1 cellular context compared by ENCODE assay signal in the genomic region with DNA sequence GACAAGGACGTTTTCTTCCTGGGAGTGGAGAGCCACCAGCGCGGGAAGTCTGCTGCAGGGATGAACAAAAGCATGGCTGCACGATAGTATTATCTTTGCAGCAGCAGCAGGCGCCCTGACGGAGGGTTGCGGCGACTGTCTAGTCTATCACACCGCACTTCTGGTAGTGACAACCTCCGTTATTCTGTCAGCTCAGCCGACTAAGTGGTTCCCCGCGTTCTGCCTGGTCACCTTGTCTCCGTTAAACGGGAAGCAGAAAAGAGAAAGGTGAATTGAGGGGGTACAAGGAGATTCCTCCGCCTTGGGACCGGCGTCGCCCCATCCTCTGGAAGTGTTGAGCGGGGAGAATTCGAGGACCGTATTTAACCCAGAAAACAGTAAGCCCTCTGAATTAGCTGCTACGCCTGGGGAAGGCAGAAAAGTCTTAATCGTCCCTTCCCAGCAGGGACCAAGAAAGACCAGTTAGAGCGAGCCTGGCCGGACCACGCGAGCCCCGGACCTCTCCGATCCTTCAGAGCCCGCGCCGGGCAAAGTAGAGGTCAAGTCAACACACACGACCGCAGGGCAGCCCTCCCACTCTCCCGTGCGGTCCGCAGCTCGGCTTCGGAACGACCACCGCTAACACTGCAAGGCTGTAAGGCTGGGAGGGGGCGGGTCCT.
TF ChIP-seq lines count a peak whose summit lies in the region.

No MANE protein-coding gene starts in this region.

TF ChIP-seq in K562, 482 proteins besides CTCF, POLR2A, EP300 and RAD21 (continued from another document and continues in another):
- TF ChIP-seq, protein P1, sequence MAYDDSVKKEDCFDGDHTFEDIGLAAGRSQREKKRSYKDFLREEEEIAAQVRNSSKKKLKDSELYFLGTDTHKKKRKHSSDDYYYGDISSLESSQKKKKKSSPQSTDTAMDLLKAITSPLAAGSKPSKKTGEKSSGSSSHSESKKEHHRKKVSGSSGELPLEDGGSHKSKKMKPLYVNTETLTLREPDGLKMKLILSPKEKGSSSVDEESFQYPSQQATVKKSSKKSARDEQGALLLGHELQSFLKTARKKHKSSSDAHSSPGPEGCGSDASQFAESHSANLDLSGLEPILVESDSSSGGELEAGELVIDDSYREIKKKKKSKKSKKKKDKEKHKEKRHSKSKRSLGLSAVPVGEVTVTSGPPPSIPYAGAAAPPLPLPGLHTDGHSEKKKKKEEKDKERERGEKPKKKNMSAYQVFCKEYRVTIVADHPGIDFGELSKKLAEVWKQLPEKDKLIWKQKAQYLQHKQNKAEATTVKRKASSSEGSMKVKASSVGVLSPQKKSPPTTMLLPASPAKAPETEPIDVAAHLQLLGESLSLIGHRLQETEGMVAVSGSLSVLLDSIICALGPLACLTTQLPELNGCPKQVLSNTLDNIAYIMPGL (CRISPR knock-in tag; IDR thresholded peaks at IDR 0.05): no peak
- TF ChIP-seq, protein P2, sequence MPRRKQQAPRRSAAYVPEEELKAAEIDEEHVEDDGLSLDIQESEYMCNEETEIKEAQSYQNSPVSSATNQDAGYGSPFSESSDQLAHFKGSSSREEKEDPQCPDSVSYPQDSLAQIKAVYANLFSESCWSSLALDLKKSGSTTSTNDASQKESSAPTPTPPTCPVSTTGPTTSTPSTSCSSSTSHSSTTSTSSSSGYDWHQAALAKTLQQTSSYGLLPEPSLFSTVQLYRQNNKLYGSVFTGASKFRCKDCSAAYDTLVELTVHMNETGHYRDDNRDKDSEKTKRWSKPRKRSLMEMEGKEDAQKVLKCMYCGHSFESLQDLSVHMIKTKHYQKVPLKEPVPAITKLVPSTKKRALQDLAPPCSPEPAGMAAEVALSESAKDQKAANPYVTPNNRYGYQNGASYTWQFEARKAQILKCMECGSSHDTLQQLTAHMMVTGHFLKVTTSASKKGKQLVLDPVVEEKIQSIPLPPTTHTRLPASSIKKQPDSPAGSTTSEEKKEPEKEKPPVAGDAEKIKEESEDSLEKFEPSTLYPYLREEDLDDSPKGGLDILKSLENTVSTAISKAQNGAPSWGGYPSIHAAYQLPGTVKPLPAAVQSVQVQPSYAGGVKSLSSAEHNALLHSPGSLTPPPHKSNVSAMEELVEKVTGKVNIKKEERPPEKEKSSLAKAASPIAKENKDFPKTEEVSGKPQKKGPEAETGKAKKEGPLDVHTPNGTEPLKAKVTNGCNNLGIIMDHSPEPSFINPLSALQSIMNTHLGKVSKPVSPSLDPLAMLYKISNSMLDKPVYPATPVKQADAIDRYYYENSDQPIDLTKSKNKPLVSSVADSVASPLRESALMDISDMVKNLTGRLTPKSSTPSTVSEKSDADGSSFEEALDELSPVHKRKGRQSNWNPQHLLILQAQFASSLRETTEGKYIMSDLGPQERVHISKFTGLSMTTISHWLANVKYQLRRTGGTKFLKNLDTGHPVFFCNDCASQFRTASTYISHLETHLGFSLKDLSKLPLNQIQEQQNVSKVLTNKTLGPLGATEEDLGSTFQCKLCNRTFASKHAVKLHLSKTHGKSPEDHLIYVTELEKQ (CRISPR knock-in tag; IDR thresholded peaks at IDR 0.05): no peak
- TF ChIP-seq, protein P3, sequence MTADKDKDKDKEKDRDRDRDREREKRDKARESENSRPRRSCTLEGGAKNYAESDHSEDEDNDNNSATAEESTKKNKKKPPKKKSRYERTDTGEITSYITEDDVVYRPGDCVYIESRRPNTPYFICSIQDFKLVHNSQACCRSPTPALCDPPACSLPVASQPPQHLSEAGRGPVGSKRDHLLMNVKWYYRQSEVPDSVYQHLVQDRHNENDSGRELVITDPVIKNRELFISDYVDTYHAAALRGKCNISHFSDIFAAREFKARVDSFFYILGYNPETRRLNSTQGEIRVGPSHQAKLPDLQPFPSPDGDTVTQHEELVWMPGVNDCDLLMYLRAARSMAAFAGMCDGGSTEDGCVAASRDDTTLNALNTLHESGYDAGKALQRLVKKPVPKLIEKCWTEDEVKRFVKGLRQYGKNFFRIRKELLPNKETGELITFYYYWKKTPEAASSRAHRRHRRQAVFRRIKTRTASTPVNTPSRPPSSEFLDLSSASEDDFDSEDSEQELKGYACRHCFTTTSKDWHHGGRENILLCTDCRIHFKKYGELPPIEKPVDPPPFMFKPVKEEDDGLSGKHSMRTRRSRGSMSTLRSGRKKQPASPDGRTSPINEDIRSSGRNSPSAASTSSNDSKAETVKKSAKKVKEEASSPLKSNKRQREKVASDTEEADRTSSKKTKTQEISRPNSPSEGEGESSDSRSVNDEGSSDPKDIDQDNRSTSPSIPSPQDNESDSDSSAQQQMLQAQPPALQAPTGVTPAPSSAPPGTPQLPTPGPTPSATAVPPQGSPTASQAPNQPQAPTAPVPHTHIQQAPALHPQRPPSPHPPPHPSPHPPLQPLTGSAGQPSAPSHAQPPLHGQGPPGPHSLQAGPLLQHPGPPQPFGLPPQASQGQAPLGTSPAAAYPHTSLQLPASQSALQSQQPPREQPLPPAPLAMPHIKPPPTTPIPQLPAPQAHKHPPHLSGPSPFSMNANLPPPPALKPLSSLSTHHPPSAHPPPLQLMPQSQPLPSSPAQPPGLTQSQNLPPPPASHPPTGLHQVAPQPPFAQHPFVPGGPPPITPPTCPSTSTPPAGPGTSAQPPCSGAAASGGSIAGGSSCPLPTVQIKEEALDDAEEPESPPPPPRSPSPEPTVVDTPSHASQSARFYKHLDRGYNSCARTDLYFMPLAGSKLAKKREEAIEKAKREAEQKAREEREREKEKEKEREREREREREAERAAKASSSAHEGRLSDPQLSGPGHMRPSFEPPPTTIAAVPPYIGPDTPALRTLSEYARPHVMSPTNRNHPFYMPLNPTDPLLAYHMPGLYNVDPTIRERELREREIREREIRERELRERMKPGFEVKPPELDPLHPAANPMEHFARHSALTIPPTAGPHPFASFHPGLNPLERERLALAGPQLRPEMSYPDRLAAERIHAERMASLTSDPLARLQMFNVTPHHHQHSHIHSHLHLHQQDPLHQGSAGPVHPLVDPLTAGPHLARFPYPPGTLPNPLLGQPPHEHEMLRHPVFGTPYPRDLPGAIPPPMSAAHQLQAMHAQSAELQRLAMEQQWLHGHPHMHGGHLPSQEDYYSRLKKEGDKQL (CRISPR knock-in tag; IDR thresholded peaks at IDR 0.05; ENCODE audit: borderline replicate concordance): no peak
- TF ChIP-seq RUNX1 (IDR thresholded peaks at IDR 0.05; ENCODE audit: low read depth) (no peak), RNF2 (IDR thresholded peaks at IDR 0.05) (no peak), ZNF224 (CRISPR knock-in tag; IDR thresholded peaks at IDR 0.05) (no peak), HMG20B (CRISPR knock-in tag; IDR thresholded peaks at IDR 0.05) (no peak), CBX8 (IDR thresholded peaks at IDR 0.05; ENCODE audit: borderline replicate concordance, extremely low read depth, low read depth, low read length, poor library complexity, severe bottlenecking) (no peak), ZEB2 (IDR thresholded peaks at IDR 0.05) (no peak; the same call in 1 of the 2 replicates), HDAC8 (tag; IDR thresholded peaks at IDR 0.05) (no peak), SMARCB1 (IDR thresholded peaks at IDR 0.05; ENCODE audit: insufficient read length, low read depth) (peak; percentile 34), ELF1 (tag; IDR thresholded peaks at IDR 0.05) (no peak), HDAC6 (IDR thresholded peaks at IDR 0.05; ENCODE audit: low read depth, low read length) (no peak), ZFP30 (CRISPR knock-in tag; IDR thresholded peaks at IDR 0.05; ENCODE audit: borderline replicate concordance) (no peak), MEF2A (IDR thresholded peaks at IDR 0.05; ENCODE audit: control insufficient read depth, low read depth, low read length) (no peak), ZNF146 (CRISPR knock-in tag; IDR thresholded peaks at IDR 0.05; ENCODE audit: unreplicated experiment) (no peak), CSDE1 (IDR thresholded peaks at IDR 0.05) (no peak), ILF3 (IDR thresholded peaks at IDR 0.05; ENCODE audit: borderline replicate concordance) (no peak), ZNF212 (CRISPR knock-in tag; IDR thresholded peaks at IDR 0.05) (no peak), EGR1 (conservative IDR thresholded peaks at IDR 0.05) (no peak), HMG20A (CRISPR knock-in tag; conservative IDR thresholded peaks at IDR 0.05) (no peak), ZNF311 (CRISPR knock-in tag; IDR thresholded peaks at IDR 0.05) (no peak), CBFA2T2 (conservative IDR thresholded peaks at IDR 0.05) (peak; percentile 88), GABPB2 (CRISPR knock-in tag; conservative IDR thresholded peaks at IDR 0.05) (no peak), SAFB2 (IDR thresholded peaks at IDR 0.05; ENCODE audit: borderline replicate concordance, low read depth, low read length, severe bottlenecking) (no peak), NFRKB (IDR thresholded peaks at IDR 0.05; ENCODE audit: low read depth) (no peak), SMAD4 (CRISPR knock-in tag; conservative IDR thresholded peaks at IDR 0.05) (peak; percentile 92), NR2F6 (CRISPR knock-in tag; IDR thresholded peaks at IDR 0.05) (no peak), ZNF717 (CRISPR knock-in tag; IDR thresholded peaks at IDR 0.05) (no peak), CAMTA2 (CRISPR knock-in tag; conservative IDR thresholded peaks at IDR 0.05) (no peak), ZNF175 (CRISPR knock-in tag; IDR thresholded peaks at IDR 0.05; ENCODE audit: low read depth) (no peak), KDM5B (IDR thresholded peaks at IDR 0.05; ENCODE audit: insufficient replicate concordance, low read depth, low read length) (peak; percentile 52), ARID3A (IDR thresholded peaks at IDR 0.05; ENCODE audit: borderline replicate concordance, low read depth, low read length) (no peak), ZNF398 (CRISPR knock-in tag; IDR thresholded peaks at IDR 0.05) (no peak), MTA1 (IDR thresholded peaks at IDR 0.05; ENCODE audit: borderline replicate concordance) (0 out of 2 replicates have a peak, but pooled peaks have one; percentile 17), CCAR2 (IDR thresholded peaks at IDR 0.05; ENCODE audit: low read depth, low read length) (no peak), MXD1 (CRISPR knock-in tag; IDR thresholded peaks at IDR 0.05; ENCODE audit: borderline replicate concordance, poor library complexity, severe bottlenecking) (no peak)
- TF ChIP-seq, protein P4, sequence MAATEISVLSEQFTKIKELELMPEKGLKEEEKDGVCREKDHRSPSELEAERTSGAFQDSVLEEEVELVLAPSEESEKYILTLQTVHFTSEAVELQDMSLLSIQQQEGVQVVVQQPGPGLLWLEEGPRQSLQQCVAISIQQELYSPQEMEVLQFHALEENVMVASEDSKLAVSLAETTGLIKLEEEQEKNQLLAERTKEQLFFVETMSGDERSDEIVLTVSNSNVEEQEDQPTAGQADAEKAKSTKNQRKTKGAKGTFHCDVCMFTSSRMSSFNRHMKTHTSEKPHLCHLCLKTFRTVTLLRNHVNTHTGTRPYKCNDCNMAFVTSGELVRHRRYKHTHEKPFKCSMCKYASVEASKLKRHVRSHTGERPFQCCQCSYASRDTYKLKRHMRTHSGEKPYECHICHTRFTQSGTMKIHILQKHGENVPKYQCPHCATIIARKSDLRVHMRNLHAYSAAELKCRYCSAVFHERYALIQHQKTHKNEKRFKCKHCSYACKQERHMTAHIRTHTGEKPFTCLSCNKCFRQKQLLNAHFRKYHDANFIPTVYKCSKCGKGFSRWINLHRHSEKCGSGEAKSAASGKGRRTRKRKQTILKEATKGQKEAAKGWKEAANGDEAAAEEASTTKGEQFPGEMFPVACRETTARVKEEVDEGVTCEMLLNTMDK (IDR thresholded peaks at IDR 0.05; ENCODE audit: borderline replicate concordance, insufficient read depth, low read depth, low read length, poor library complexity, severe bottlenecking): no peak
- TF ChIP-seq, protein P5, sequence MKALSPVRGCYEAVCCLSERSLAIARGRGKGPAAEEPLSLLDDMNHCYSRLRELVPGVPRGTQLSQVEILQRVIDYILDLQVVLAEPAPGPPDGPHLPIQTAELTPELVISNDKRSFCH (CRISPR knock-in tag; IDR thresholded peaks at IDR 0.05): no peak
- TF ChIP-seq, protein P5 (tag; IDR thresholded peaks at IDR 0.05): 0 out of 2 replicates have a peak, but pooled peaks have one; percentile 24
- TF ChIP-seq, protein P6, sequence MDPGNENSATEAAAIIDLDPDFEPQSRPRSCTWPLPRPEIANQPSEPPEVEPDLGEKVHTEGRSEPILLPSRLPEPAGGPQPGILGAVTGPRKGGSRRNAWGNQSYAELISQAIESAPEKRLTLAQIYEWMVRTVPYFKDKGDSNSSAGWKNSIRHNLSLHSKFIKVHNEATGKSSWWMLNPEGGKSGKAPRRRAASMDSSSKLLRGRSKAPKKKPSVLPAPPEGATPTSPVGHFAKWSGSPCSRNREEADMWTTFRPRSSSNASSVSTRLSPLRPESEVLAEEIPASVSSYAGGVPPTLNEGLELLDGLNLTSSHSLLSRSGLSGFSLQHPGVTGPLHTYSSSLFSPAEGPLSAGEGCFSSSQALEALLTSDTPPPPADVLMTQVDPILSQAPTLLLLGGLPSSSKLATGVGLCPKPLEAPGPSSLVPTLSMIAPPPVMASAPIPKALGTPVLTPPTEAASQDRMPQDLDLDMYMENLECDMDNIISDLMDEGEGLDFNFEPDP (CRISPR knock-in tag; IDR thresholded peaks at IDR 0.05): no peak
